14 cellular contexts compared by ENCODE assay signal in genomic region chr9:113589407-113589806, GRCh38.
DNase-seq lines count a peak whose midpoint lies in the region; ATAC-seq and TF ChIP-seq lines count a peak whose summit lies in the region.
"Had no signal": no experiment of that assay in that cellular context is flagged by ENCODE, and none has a peak within 500 bp of the region (broad histone marks: within the 10 kb centered on the region; RNA-seq: fewer than 3 reads in every experiment).

No MANE protein-coding gene starts in this region.

- H3K9me3 ChIP-seq in heart left ventricle (no peaks in the 10 kb centered on the region), esophagus muscularis mucosa (no peaks in the 10 kb centered on the region), smooth muscle cell (replicated peaks; ENCODE audit: low read depth) (no peaks in the 10 kb centered on the region)

- H3K27ac Mint-ChIP-seq in nephron progenitor cell, result peak overlapping the region; percentile 71
- no peak overlapping the region for H3K27ac Mint-ChIP-seq in type B pancreatic cell

- no peaks in the 10 kb centered on the region for H3K27me3 Mint-ChIP-seq in nephron progenitor cell (ENCODE audit: low read depth, poor library complexity)
- no peaks in the 10 kb centered on the region for H3K27me3 Mint-ChIP-seq in type B pancreatic cell
- H3K27me3 Mint-ChIP-seq: central memory CD8-positive, alpha-beta T cell had no signal

- H3K36me3 Mint-ChIP-seq in nephron progenitor cell (ENCODE audit: low read depth) (no peaks in the 10 kb centered on the region), type B pancreatic cell (no peaks in the 10 kb centered on the region)

- no peak overlapping the region for H3K9ac ChIP-seq in smooth muscle cell (ENCODE audit: low read depth)

- TF ChIP-seq CTCF in heart left ventricle (IDR thresholded peaks at IDR 0.05) (no peak), esophagus muscularis mucosa (IDR thresholded peaks at IDR 0.05) (no peak), nephron progenitor cell (IDR thresholded peaks at IDR 0.05) (no peak), smooth muscle cell (IDR thresholded peaks at IDR 0.05; ENCODE audit: borderline replicate concordance, insufficient read depth, poor library complexity, severe bottlenecking) (no peak), type B pancreatic cell (conservative IDR thresholded peaks at IDR 0.05) (no peak)

- intact Hi-C loops in heart left ventricle (cut with DNase I), result loop anchor here in 7 of 10 donors (2.0 to 10.0 kb wide), 5 partner anchors 42 to 315 kb away; partner anchors contain the start of genes CDC26 (in 2 of the 7) and PRPF4 (in 2 of the 7)
- intact Hi-C loops in Right ventricle myocardium inferior (cut with DNase I), result loop anchor here (2.0 to 5.0 kb wide), 3 partner anchors 67 to 187 kb away; partner anchors contain the start of gene ALAD
- intact Hi-C loops in esophagus muscularis mucosa (cut with DNase I), result no loop called here

- TF ChIP-seq EP300 in esophagus muscularis mucosa (IDR thresholded peaks at IDR 0.05), result no peak

- H3K4me1 ChIP-seq in heart left ventricle (peaks cover 5 to 90% (median 74%) of the 10 kb centered on the region in 12 donors), esophagus muscularis mucosa (peaks cover 65 to 89% (median 81%) of the 10 kb centered on the region in 4 donors), smooth muscle cell (ENCODE audit: low read depth) (peaks cover 12% of the 10 kb centered on the region)

- peaks cover 5% of the 10 kb centered on the region for H3K79me2 ChIP-seq in smooth muscle cell (ENCODE audit: low read depth)

- no peak overlapping the region for H2AFZ ChIP-seq in smooth muscle cell (ENCODE audit: low read depth)

- H3K4me1 Mint-ChIP-seq in nephron progenitor cell (peaks cover 32% of the 10 kb centered on the region), type B pancreatic cell (ENCODE audit: unreplicated experiment) (peaks cover 20% of the 10 kb centered on the region)

- 48 to 66% (median 58%) methylated on average over 7 of the region's 7 CpGs for WGBS in heart left ventricle, 4 donors
- 71% methylated on average over 1 of the region's 7 CpGs for WGBS in esophagus muscularis mucosa
- WGBS in smooth muscle cell (ENCODE audit: low lambda C conversion rate), result 93% methylated on average over 7 of the region's 7 CpGs

- no peaks in the 10 kb centered on the region for H4K20me1 ChIP-seq in smooth muscle cell (ENCODE audit: low read depth)

- H3K27ac ChIP-seq in heart left ventricle, result peak overlapping the region; percentile 44 to 97 (median 82)
- H3K27ac ChIP-seq in esophagus muscularis mucosa (replicated peaks in 1 of 4), result peak overlapping the region; percentile 8 to 57 (median 48)
- no peak overlapping the region for H3K27ac ChIP-seq in smooth muscle cell (ENCODE audit: low read depth)
- H3K27ac ChIP-seq: foreskin keratinocyte, WERI-Rb-1 had no signal

- H3K4me3 ChIP-seq in heart left ventricle (peak overlapping the region in 3 of 12 donors; percentile 4 to 19 (median 8)), esophagus muscularis mucosa (no peak overlapping the region), smooth muscle cell (no peak overlapping the region)

- ATAC-seq in heart left ventricle (peak in 3 of 4 donors; percentile 1 to 36 (median 16)), Right ventricle myocardium inferior (no peak), GM19452 (IDR thresholded peaks at IDR 0.05; ENCODE audit: unreplicated experiment) (no peak)
- ATAC-seq: foreskin keratinocyte had no signal

- H3K36me3 ChIP-seq in heart left ventricle (peaks cover 0 to 41% (median 20%) of the 10 kb centered on the region in 9 donors), esophagus muscularis mucosa (peaks cover 1 to 21% (median 12%) of the 10 kb centered on the region in 4 donors), smooth muscle cell (ENCODE audit: low read depth) (no peaks in the 10 kb centered on the region)

- H3K4me2 ChIP-seq in smooth muscle cell, result no peak overlapping the region

- H3K27me3 ChIP-seq in heart left ventricle (no peaks in the 10 kb centered on the region), esophagus muscularis mucosa (no peaks in the 10 kb centered on the region), smooth muscle cell (ENCODE audit: low read depth) (no peaks in the 10 kb centered on the region)
- H3K27me3 ChIP-seq: foreskin keratinocyte had no signal

- TF ChIP-seq POLR2A in heart left ventricle (IDR thresholded peaks at IDR 0.05), result no peak
- TF ChIP-seq POLR2A in esophagus muscularis mucosa (IDR thresholded peaks at IDR 0.05; ENCODE audit: low read depth), result no peak

- DNase-seq in heart left ventricle (peak; percentile 71 to 76 (median 72)), Right ventricle myocardium inferior (ENCODE audit: missing footprints) (no peak), esophagus muscularis mucosa (ENCODE audit: extremely low spot score) (no peak), nephron progenitor cell (no peak), smooth muscle cell (lab: John Stamatoyannopoulos, UW; ENCODE audit: unreplicated experiment) (no peak), type B pancreatic cell (ENCODE audit: extremely low spot score, unreplicated experiment) (no peak), NCI-H524 (lab: John Stamatoyannopoulos, UW) (no peak)
- DNase-seq: activated effector memory CD4-positive, alpha-beta T cell treated with anti-CD3 and anti-CD28 coated beads, Interleukin-2, amount 50 U/mL, for 16 hours; foreskin keratinocyte; NCI-H446 treated with DMSO at 0.1 percent for 48 hours; stimulated activated CD4-positive, alpha-beta T cell treated with anti-CD3 and anti-CD28 coated beads, Interleukin-2, amount 100 ng/mL, for 48 hours; WERI-Rb-1 had no signal

- H3K4me3 Mint-ChIP-seq in nephron progenitor cell, result no peak overlapping the region
- H3K4me3 Mint-ChIP-seq in type B pancreatic cell, result no peak overlapping the region
- H3K4me3 Mint-ChIP-seq: central memory CD8-positive, alpha-beta T cell had no signal

- H3F3A ChIP-seq in smooth muscle cell (ENCODE audit: low read depth), result no peaks in the 10 kb centered on the region

- H3K9me3 Mint-ChIP-seq in nephron progenitor cell (no peaks in the 10 kb centered on the region), type B pancreatic cell (no peaks in the 10 kb centered on the region)
- H3K9me3 Mint-ChIP-seq: central memory CD8-positive, alpha-beta T cell had no signal

Comparison
In these comparisons a context has a peak if more than half of its experiments do, and no peak if none do; other contexts are left out.
1. ATAC-seq: peak in heart left ventricle (3 of 4); none in Right ventricle myocardium inferior (single experiment) and GM19452 (single experiment).
2. DNase-seq: peak in heart left ventricle (5 of 5); none in Right ventricle myocardium inferior (single experiment), esophagus muscularis mucosa (single experiment), nephron progenitor cell (single experiment), smooth muscle cell (single experiment), type B pancreatic cell (single experiment) and NCI-H524 (0 of 2).